ENCODE assay signal across 24 cellular contexts in the genomic region with DNA sequence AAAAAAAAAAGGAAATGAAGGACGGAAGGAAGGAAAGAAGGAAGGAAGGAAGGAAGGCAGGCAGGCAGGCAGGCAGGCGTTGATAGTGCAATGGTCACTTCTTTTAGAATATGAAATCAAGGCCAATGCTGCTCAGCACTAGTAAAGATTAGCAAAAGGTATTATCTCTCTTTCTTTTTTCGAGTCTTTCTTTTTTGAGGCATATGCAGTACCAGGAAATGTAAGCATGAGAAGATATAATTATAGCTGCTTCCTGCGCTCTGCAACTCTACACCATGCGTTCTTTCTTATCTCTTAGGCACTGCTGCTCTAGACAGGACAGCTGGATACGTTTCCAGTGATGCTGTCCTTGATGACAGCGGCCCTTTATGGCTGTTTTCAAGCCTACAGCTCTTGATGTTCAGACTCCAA.
DNase-seq lines count a peak whose midpoint lies in the region; ATAC-seq and TF ChIP-seq lines count a peak whose summit lies in the region.
"Had no signal": no experiment of that assay in that cellular context is flagged by ENCODE, and none has a peak within 500 bp of the region (broad histone marks: within the 10 kb centered on the region; RNA-seq: fewer than 3 reads in every experiment).

No MANE protein-coding gene starts in this region.

- H3K27ac ChIP-seq in SU-DHL-6 (ENCODE audit: low read depth, low read length): no peak overlapping the region
- H3K27ac ChIP-seq: BLaER1, colonic mucosa, foreskin keratinocyte, SJCRH30, suprapubic skin, VCaP had no signal

- no peaks in the 10 kb centered on the region; the same call in 1 of the 2 replicates for H3K36me3 ChIP-seq in SU-DHL-6 (ENCODE audit: low read length)
- H3K36me3 ChIP-seq: BLaER1, colonic mucosa, SJCRH30, suprapubic skin had no signal

- no peaks in the 10 kb centered on the region for H3K27me3 ChIP-seq in SU-DHL-6 (ENCODE audit: low read length)
- H3K27me3 ChIP-seq: BLaER1, colonic mucosa, foreskin keratinocyte, SJCRH30, suprapubic skin had no signal

- no peaks in the 10 kb centered on the region for H3F3A ChIP-seq in SU-DHL-6 (ENCODE audit: insufficient read depth)

- H3K4me2 ChIP-seq in SU-DHL-6 (ENCODE audit: low read depth, low read length, poor library complexity, severe bottlenecking): peak overlapping the region; percentile 7
- H3K4me2 ChIP-seq: BLaER1 had no signal

- H3K9me2 ChIP-seq in SU-DHL-6 (replicated peaks; ENCODE audit: insufficient read depth, low read length): no peaks in the 10 kb centered on the region

- peak overlapping the region; percentile 91 for H2AFZ ChIP-seq in SU-DHL-6 (ENCODE audit: low read depth, low read length, severe bottlenecking)

- no peak for TF ChIP-seq CTCF in GM12865 (IDR thresholded peaks at IDR 0.05; ENCODE audit: insufficient read depth, low read depth, low read length, missing control alignments)
- TF ChIP-seq CTCF in SU-DHL-6 (IDR thresholded peaks at IDR 0.05; ENCODE audit: insufficient read depth, low read length, poor library complexity, severe bottlenecking): no peak

- DNase-seq in GM12865 (ENCODE audit: low read depth) (peak; percentile 8), NCI-H524 (lab: John Stamatoyannopoulos, UW) (peak; percentile 8 to 53), left ventricle myocardium superior (no peak), NCI-H446 (lab: John Stamatoyannopoulos, UW) (no peak), NCI-H774 (lab: John Stamatoyannopoulos, UW) (no peak)
- DNase-seq: ACHN; activated CD4-positive, alpha-beta T cell treated with anti-CD3 and anti-CD28 coated beads, Interleukin-2, amount 10 ng/mL, durations not matched to agents 24 days and 14 days; activated CD8-positive, alpha-beta memory T cell treated with anti-CD3 and anti-CD28 coated beads, Interleukin-2, amount 10 ng/mL, durations not matched to agents 7 days and 5 days; activated naive CD4-positive, alpha-beta T cell treated with Interleukin-2 at 50 U/mL for 16 hours; activated T-cell treated with anti-CD3 and anti-CD28 coated beads, Interleukin-2, amount 50 U/mL, for 72 hours; amniotic stem cell; colonic mucosa; effector memory CD4-positive, alpha-beta T cell; EL; foreskin keratinocyte; NCI-H1417 treated with DMSO at 0.1 percent for 48 hours; NCI-H526 treated with DMSO at 0.1 percent for 48 hours; T-helper 17 cell had no signal

- H3K79me2 ChIP-seq in SU-DHL-6 (ENCODE audit: insufficient read depth, low read length): no peaks in the 10 kb centered on the region

- intact Hi-C loops in left ventricle myocardium superior (cut with micrococcal nuclease): no loop called here

- ATAC-seq in left ventricle myocardium superior (peak; percentile 92), HG03521 (IDR thresholded peaks at IDR 0.05; ENCODE audit: unreplicated experiment) (no peak)
- ATAC-seq: activated CD8-positive, alpha-beta memory T cell treated with anti-CD3 and anti-CD28 coated beads, Interleukin-2, amount 10 ng/mL, durations not matched to agents 7 days and 5 days; activated T-cell treated with anti-CD3 and anti-CD28 coated beads, Interleukin-2, amount 50 U/mL, for 72 hours; foreskin keratinocyte; T-helper 17 cell had no signal

- no peak overlapping the region for H3K9ac ChIP-seq in SU-DHL-6 (ENCODE audit: low read length)
- H3K9ac ChIP-seq: BLaER1 had no signal

- H4K20me1 ChIP-seq in SU-DHL-6 (ENCODE audit: low read depth, low read length): no peaks in the 10 kb centered on the region
- H4K20me1 ChIP-seq: BLaER1 had no signal

- H3K4me3 ChIP-seq in GM12865 (ENCODE audit: low read depth, low read length): no peak overlapping the region
- H3K4me3 ChIP-seq in SU-DHL-6 (ENCODE audit: insufficient read depth, low read length, poor library complexity, severe bottlenecking): no peak overlapping the region
- H3K4me3 ChIP-seq: BLaER1, colonic mucosa, SJCRH30, suprapubic skin had no signal

- H3K9me3 ChIP-seq in SU-DHL-6 (ENCODE audit: insufficient read depth, low read length): no peaks in the 10 kb centered on the region
- H3K9me3 ChIP-seq: BLaER1, colonic mucosa, SJCRH30, suprapubic skin had no signal

Comparison
In these comparisons a context has a peak if more than half of its experiments do, and no peak if none do; other contexts are left out.
1. DNase-seq: peak in GM12865 (single experiment) and NCI-H524 (2 of 2); none in left ventricle myocardium superior (single experiment), NCI-H446 (0 of 2) and NCI-H774 (single experiment).